15 cellular contexts compared by ENCODE assay signal in the genomic region with DNA sequence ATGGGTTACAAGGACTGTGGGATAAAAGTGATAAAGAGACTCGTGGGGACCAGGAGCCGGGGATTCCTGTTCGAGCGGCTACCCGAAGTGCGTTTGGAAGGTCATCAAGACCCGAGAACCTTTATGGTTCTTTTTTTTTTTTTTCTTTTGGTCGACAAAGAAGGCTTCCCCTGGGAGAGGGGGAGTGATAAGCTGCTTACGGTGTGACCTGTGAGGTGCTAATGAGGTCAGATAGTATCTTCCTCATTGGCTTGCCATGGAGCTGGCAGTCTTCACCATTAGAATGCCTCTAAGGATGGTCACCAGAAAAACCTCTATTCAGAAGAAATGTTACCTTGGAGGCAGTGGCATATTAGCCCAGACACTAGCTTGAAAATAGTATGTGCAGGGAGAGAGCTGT.
DNase-seq lines count a peak whose midpoint lies in the region; ATAC-seq and TF ChIP-seq lines count a peak whose summit lies in the region.
"Had no signal": no experiment of that assay in that cellular context is flagged by ENCODE, and none has a peak within 500 bp of the region (broad histone marks: within the 10 kb centered on the region; RNA-seq: fewer than 3 reads in every experiment).

No MANE protein-coding gene starts in this region.

- TF ChIP-seq CTCF in VCaP (conservative IDR thresholded peaks at IDR 0.05) (no peak), smooth muscle cell (IDR thresholded peaks at IDR 0.05; ENCODE audit: borderline replicate concordance, insufficient read depth, poor library complexity, severe bottlenecking) (no peak)

- no peaks in the 10 kb centered on the region for H4K20me1 ChIP-seq in smooth muscle cell (ENCODE audit: low read depth)
- H4K20me1 ChIP-seq: BLaER1 treated with 17β-estradiol and CSF1 and Interleukin-3, amounts not matched to agents 10 nM and 100 nM had no signal

- H4K8ac ChIP-seq in mesendoderm (ENCODE audit: low read depth, low read length) = no peak overlapping the region

- H3K4me3 ChIP-seq in mesendoderm (ENCODE audit: low read length) (no peak overlapping the region), smooth muscle cell (no peak overlapping the region)
- H3K4me3 ChIP-seq: BLaER1 treated with 17β-estradiol and CSF1 and Interleukin-3, amounts not matched to agents 10 nM and 100 nM; GM12878; GM23248; HAP-1 had no signal

- H2BK120ac ChIP-seq in mesendoderm (ENCODE audit: low read depth, low read length) = no peak overlapping the region

- no peaks in the 10 kb centered on the region for H3K36me3 ChIP-seq in mesendoderm (ENCODE audit: control insufficient read depth, insufficient read depth, low read length)
- no peaks in the 10 kb centered on the region for H3K36me3 ChIP-seq in smooth muscle cell (ENCODE audit: low read depth)
- H3K36me3 ChIP-seq: BLaER1 treated with 17β-estradiol and CSF1 and Interleukin-3, amounts not matched to agents 10 nM and 100 nM; HAP-1 had no signal

- no peaks in the 10 kb centered on the region for H3K27me3 ChIP-seq in mesendoderm (ENCODE audit: insufficient read depth, low read length, poor library complexity)
- H3K27me3 ChIP-seq in smooth muscle cell (ENCODE audit: low read depth) = no peaks in the 10 kb centered on the region
- H3K27me3 ChIP-seq: BLaER1 treated with 17β-estradiol and CSF1 and Interleukin-3, amounts not matched to agents 10 nM and 100 nM had no signal

- H3K4ac ChIP-seq in mesendoderm (ENCODE audit: low read depth, low read length) = no peak overlapping the region

- no peaks in the 10 kb centered on the region for H3K9me3 ChIP-seq in smooth muscle cell (replicated peaks; ENCODE audit: low read depth)
- H3K9me3 ChIP-seq: BLaER1 treated with 17β-estradiol and CSF1 and Interleukin-3, amounts not matched to agents 10 nM and 100 nM; HAP-1 had no signal

- H3F3A ChIP-seq in smooth muscle cell (ENCODE audit: low read depth) = no peaks in the 10 kb centered on the region

- peak overlapping the region; percentile 64 for H2AFZ ChIP-seq in smooth muscle cell (ENCODE audit: low read depth)
- H2AFZ ChIP-seq: GM23248 had no signal

- WGBS in mesendoderm (ENCODE audit: extremely low coverage, insufficient coverage, low lambda C conversion rate) = no CpG with 5 or more reads among the region's 9 CpGs
- WGBS in smooth muscle cell (ENCODE audit: low lambda C conversion rate) = 38% methylated on average over 9 of the region's 9 CpGs

- DNase-seq in ELF-1 (ENCODE audit: low read depth, low spot score) (peak; percentile 4), mesendoderm (peak; percentile 75), smooth muscle cell (lab: John Stamatoyannopoulos, UW; ENCODE audit: unreplicated experiment) (no peak)
- no peak for DNase-seq in activated CD8-positive, alpha-beta memory T cell treated with anti-CD3 and anti-CD28 coated beads, Interleukin-2, amount 50 U/mL, for 48 hours
- DNase-seq: Calu3; CD8-positive, alpha-beta T cell; DMS79 treated with DMSO at 0.1 percent for 48 hours; GM23248; IMR-90 had no signal

- no peak overlapping the region for H2BK5ac ChIP-seq in mesendoderm (ENCODE audit: low read length)

- ATAC-seq in GM19463 (IDR thresholded peaks at IDR 0.05; ENCODE audit: unreplicated experiment) (no peak), HG03342 (IDR thresholded peaks at IDR 0.05; ENCODE audit: unreplicated experiment) (no peak)
- ATAC-seq: CD8-positive, alpha-beta T cell; GM12878 had no signal

- no peak overlapping the region for H2AK5ac ChIP-seq in mesendoderm (ENCODE audit: low read length)

- H3K4me1 ChIP-seq in mesendoderm (ENCODE audit: control insufficient read depth, low read depth, low read length) = peaks cover 6% of the 10 kb centered on the region
- H3K4me1 ChIP-seq in smooth muscle cell (ENCODE audit: low read depth) = peaks cover 5% of the 10 kb centered on the region
- H3K4me1 ChIP-seq: HAP-1 had no signal

- no peak overlapping the region for H3K56ac ChIP-seq in mesendoderm (ENCODE audit: low read length)

- H3K79me1 ChIP-seq in mesendoderm (ENCODE audit: low read length) = no peaks in the 10 kb centered on the region

- no peak overlapping the region for H3K18ac ChIP-seq in mesendoderm (ENCODE audit: low read length)

- no peak overlapping the region for H4K5ac ChIP-seq in mesendoderm (ENCODE audit: low read length)

- H2BK15ac ChIP-seq in mesendoderm (replicated peaks; ENCODE audit: low read depth) = no peak overlapping the region

- no peak overlapping the region for H3K23ac ChIP-seq in mesendoderm (ENCODE audit: low read length)

- H3K9ac ChIP-seq in mesendoderm (ENCODE audit: low read length) (no peak overlapping the region), smooth muscle cell (ENCODE audit: low read depth) (no peak overlapping the region)
- H3K9ac ChIP-seq: BLaER1 treated with 17β-estradiol and CSF1 and Interleukin-3, amounts not matched to agents 10 nM and 100 nM; GM23248 had no signal

- H3K4me2 ChIP-seq in mesendoderm (ENCODE audit: low read length) (no peak overlapping the region), smooth muscle cell (no peak overlapping the region)
- H3K4me2 ChIP-seq: BLaER1 treated with 17β-estradiol and CSF1 and Interleukin-3, amounts not matched to agents 10 nM and 100 nM had no signal

- H3K27ac ChIP-seq in VCaP (peak overlapping the region; percentile 38; the same call in 1 of the 2 replicates), mesendoderm (ENCODE audit: low read depth, low read length) (no peak overlapping the region), smooth muscle cell (ENCODE audit: low read depth) (no peak overlapping the region)
- H3K27ac ChIP-seq: BLaER1 treated with 17β-estradiol and CSF1 and Interleukin-3, amounts not matched to agents 10 nM and 100 nM; GM23248 had no signal

- H3K79me2 ChIP-seq in mesendoderm (ENCODE audit: control insufficient read depth, insufficient read depth, low read length) (no peaks in the 10 kb centered on the region), smooth muscle cell (ENCODE audit: low read depth) (no peaks in the 10 kb centered on the region)

Comparison
In these comparisons a context has a peak if more than half of its experiments do, and no peak if none do; other contexts are left out.
1. DNase-seq: peak in ELF-1 (single experiment) and mesendoderm (single experiment); none in smooth muscle cell (single experiment) and activated CD8-positive, alpha-beta memory T cell treated with anti-CD3 and anti-CD28 coated beads, Interleukin-2, amount 50 U/mL, for 48 hours (single experiment).